Comparison of ENCODE assay signal across 18 cellular contexts in the genomic region with DNA sequence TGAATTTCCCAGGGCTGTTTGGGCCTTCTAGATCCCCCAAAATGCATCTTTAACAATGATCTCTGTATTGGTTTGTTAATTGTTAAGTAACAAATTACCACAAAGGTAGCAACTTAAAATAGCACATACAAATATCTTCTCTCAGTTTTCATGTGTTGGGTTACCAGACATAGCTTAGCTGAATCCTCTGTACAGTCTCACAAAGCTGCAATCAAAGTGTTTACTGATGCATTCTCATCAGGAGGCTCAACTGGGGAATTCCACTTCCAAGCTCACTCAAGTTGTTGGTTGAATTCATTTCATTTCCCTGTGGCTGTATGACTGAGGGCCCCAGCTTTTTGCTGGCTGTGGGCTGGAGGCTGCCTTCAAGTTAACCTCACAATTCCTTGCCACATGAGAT.
DNase-seq lines count a peak whose midpoint lies in the region; ATAC-seq and TF ChIP-seq lines count a peak whose summit lies in the region.
"Had no signal": no experiment of that assay in that cellular context is flagged by ENCODE, and none has a peak within 500 bp of the region (broad histone marks: within the 10 kb centered on the region; RNA-seq: fewer than 3 reads in every experiment).

No MANE protein-coding gene starts in this region.

- H2AFZ ChIP-seq in Karpas-422 (ENCODE audit: low read length) = no peak overlapping the region

- no peak for TF ChIP-seq CTCF in tibial nerve (IDR thresholded peaks at IDR 0.05)

- no peak for DNase-seq in activated CD4-positive, alpha-beta T cell treated with anti-CD3 and anti-CD28 coated beads for 36 hours
- DNase-seq in activated CD4-positive, alpha-beta T cell treated with anti-CD3 and anti-CD28 coated beads, Interleukin-2, amount 50 U/mL, for 48 hours = no peak
- DNase-seq in activated naive CD8-positive, alpha-beta T cell treated with anti-CD3 and anti-CD28 coated beads, Interleukin-2, amount 50 U/mL, for 24 hours = no peak
- peak; percentile 32 for DNase-seq in Karpas-422
- no peak for DNase-seq in effector memory CD8-positive, alpha-beta T cell
- no peak for DNase-seq in tibial nerve (ENCODE audit: low spot score in 2 of 2)
- DNase-seq: CD4-positive, alpha-beta T cell; COR-L47; DMS79; GOT3; NCI-H1417; NCI-H187; NCI-H446; Right ventricle myocardium superior had no signal

- peaks cover 61% of the 10 kb centered on the region for H3K4me1 Mint-ChIP-seq in activated CD4-positive, alpha-beta T cell treated with anti-CD3 and anti-CD28 coated beads for 36 hours
- H3K4me1 Mint-ChIP-seq in activated naive CD8-positive, alpha-beta T cell (ENCODE audit: low read depth) = peaks cover 47% of the 10 kb centered on the region
- H3K4me1 Mint-ChIP-seq in activated naive CD8-positive, alpha-beta T cell treated with anti-CD3 and anti-CD28 coated beads, Interleukin-2, amount 50 U/mL, for 24 hours = peaks cover 54% of the 10 kb centered on the region
- H3K4me1 Mint-ChIP-seq in effector memory CD8-positive, alpha-beta T cell (ENCODE audit: low read depth in 2 of 2) = peaks cover 28 to 46% of the 10 kb centered on the region in 2 donors

- H3K27me3 Mint-ChIP-seq in activated CD4-positive, alpha-beta T cell treated with anti-CD3 and anti-CD28 coated beads for 36 hours = peaks cover 21% of the 10 kb centered on the region
- H3K27me3 Mint-ChIP-seq in activated naive CD8-positive, alpha-beta T cell = peaks cover 2% of the 10 kb centered on the region
- peaks cover 23% of the 10 kb centered on the region for H3K27me3 Mint-ChIP-seq in activated naive CD8-positive, alpha-beta T cell treated with anti-CD3 and anti-CD28 coated beads, Interleukin-2, amount 50 U/mL, for 24 hours
- peaks cover 0 to 17% of the 10 kb centered on the region in 2 donors for H3K27me3 Mint-ChIP-seq in effector memory CD8-positive, alpha-beta T cell

- peaks cover 15% of the 10 kb centered on the region for H3K9me3 Mint-ChIP-seq in activated CD4-positive, alpha-beta T cell treated with anti-CD3 and anti-CD28 coated beads for 36 hours (ENCODE audit: low read depth)
- peaks cover 9% of the 10 kb centered on the region for H3K9me3 Mint-ChIP-seq in activated naive CD8-positive, alpha-beta T cell (ENCODE audit: low read depth)
- H3K9me3 Mint-ChIP-seq in activated naive CD8-positive, alpha-beta T cell treated with anti-CD3 and anti-CD28 coated beads, Interleukin-2, amount 50 U/mL, for 24 hours = peaks cover 22% of the 10 kb centered on the region
- H3K9me3 Mint-ChIP-seq in effector memory CD8-positive, alpha-beta T cell = peaks cover 2 to 11% of the 10 kb centered on the region in 2 donors
- H3K9me3 Mint-ChIP-seq: CD4-positive, alpha-beta T cell had no signal

- no peak for TF ChIP-seq EP300 in tibial nerve (IDR thresholded peaks at IDR 0.05)

- H3K4me3 ChIP-seq in Karpas-422 (ENCODE audit: low read length) (no peak overlapping the region), tibial nerve (no peak overlapping the region)
- H3K4me3 ChIP-seq: BLaER1 had no signal

- no peaks in the 10 kb centered on the region for H3K27me3 ChIP-seq in Karpas-422 (ENCODE audit: low read length)
- H3K27me3 ChIP-seq in tibial nerve = no peaks in the 10 kb centered on the region

- H3K27ac ChIP-seq in Karpas-422 (ENCODE audit: low read length) (no peak overlapping the region), tibial nerve (no peak overlapping the region)
- H3K27ac ChIP-seq: 22Rv1, BLaER1 had no signal

- H3K4me1 ChIP-seq in Karpas-422 (ENCODE audit: low read length) (peaks cover 20% of the 10 kb centered on the region), tibial nerve (peaks cover 0 to 11% (median 7%) of the 10 kb centered on the region in 4 donors)

- no peaks in the 10 kb centered on the region for H3K9me2 ChIP-seq in Karpas-422 (replicated peaks; ENCODE audit: insufficient read depth, low read length)

- H3K9me3 ChIP-seq in Karpas-422 (ENCODE audit: low read length) = no peaks in the 10 kb centered on the region
- H3K9me3 ChIP-seq in tibial nerve = peaks cover 0 to 10% (median 0%) of the 10 kb centered on the region in 4 donors

- CTCF ChIA-PET in activated CD4-positive, alpha-beta T cell treated with anti-CD3 and anti-CD28 coated beads for 36 hours (lab: Charles Lee) = interaction anchor here (0.6 to 1.7 kb wide), 4 partner anchors 10 to 80 kb away, joined by 3 to 5 read pairs (median 4); no protein-coding TSS in a partner anchor

- H3K36me3 ChIP-seq in Karpas-422 (ENCODE audit: insufficient read depth, low read length) (no peaks in the 10 kb centered on the region), tibial nerve (no peaks in the 10 kb centered on the region)
- H3K36me3 ChIP-seq: BLaER1 had no signal

- ATAC-seq in activated CD4-positive, alpha-beta T cell treated with anti-CD3 and anti-CD28 coated beads for 36 hours = peak; percentile 24
- ATAC-seq in activated naive CD8-positive, alpha-beta T cell treated with anti-CD3 and anti-CD28 coated beads, Interleukin-2, amount 50 U/mL, for 24 hours = no peak
- ATAC-seq in effector memory CD8-positive, alpha-beta T cell (replicated peaks) = peak; percentile 26
- no peak for ATAC-seq in HG03039 (IDR thresholded peaks at IDR 0.05; ENCODE audit: unreplicated experiment)

- H3K79me2 ChIP-seq in Karpas-422 (ENCODE audit: low read length) = no peaks in the 10 kb centered on the region

- no peak overlapping the region for H3K4me2 ChIP-seq in Karpas-422 (ENCODE audit: low read depth, low read length, poor library complexity, severe bottlenecking)
- H3K4me2 ChIP-seq: BLaER1 had no signal

- TF ChIP-seq POLR2A in tibial nerve (IDR thresholded peaks at IDR 0.05) = no peak

- H3K27ac Mint-ChIP-seq in activated CD4-positive, alpha-beta T cell treated with anti-CD3 and anti-CD28 coated beads for 36 hours = peak overlapping the region; percentile 13
- H3K27ac Mint-ChIP-seq in activated naive CD8-positive, alpha-beta T cell = peak overlapping the region; percentile 34
- H3K27ac Mint-ChIP-seq in activated naive CD8-positive, alpha-beta T cell treated with anti-CD3 and anti-CD28 coated beads, Interleukin-2, amount 50 U/mL, for 24 hours = no peak overlapping the region
- no peak overlapping the region for H3K27ac Mint-ChIP-seq in effector memory CD8-positive, alpha-beta T cell
- H3K27ac Mint-ChIP-seq: CD4-positive, alpha-beta T cell had no signal

- POLR2A ChIA-PET in activated CD4-positive, alpha-beta T cell treated with anti-CD3 and anti-CD28 coated beads for 36 hours (lab: Charles Lee) = no interaction called here

- H3K9ac ChIP-seq in Karpas-422 (ENCODE audit: low read length) = no peak overlapping the region
- H3K9ac ChIP-seq: BLaER1 had no signal

- H3K4me3 Mint-ChIP-seq in activated CD4-positive, alpha-beta T cell treated with anti-CD3 and anti-CD28 coated beads for 36 hours = no peak overlapping the region
- peak overlapping the region; percentile 7 for H3K4me3 Mint-ChIP-seq in activated naive CD8-positive, alpha-beta T cell
- no peak overlapping the region for H3K4me3 Mint-ChIP-seq in activated naive CD8-positive, alpha-beta T cell treated with anti-CD3 and anti-CD28 coated beads, Interleukin-2, amount 50 U/mL, for 24 hours
- no peak overlapping the region for H3K4me3 Mint-ChIP-seq in effector memory CD8-positive, alpha-beta T cell
- H3K4me3 Mint-ChIP-seq: CD4-positive, alpha-beta T cell had no signal

- intact Hi-C loops in activated CD4-positive, alpha-beta T cell treated with anti-CD3 and anti-CD28 coated beads for 36 hours (cut with DNase I, micrococcal nuclease) = loop anchor here (10.0 kb wide), 2 partner anchors 515 to 935 kb away; no protein-coding TSS in a partner anchor

- H3K36me3 Mint-ChIP-seq in activated CD4-positive, alpha-beta T cell treated with anti-CD3 and anti-CD28 coated beads for 36 hours (ENCODE audit: low read depth) = peaks cover 16% of the 10 kb centered on the region
- H3K36me3 Mint-ChIP-seq in activated naive CD8-positive, alpha-beta T cell = peaks cover 4% of the 10 kb centered on the region
- peaks cover 26% of the 10 kb centered on the region for H3K36me3 Mint-ChIP-seq in activated naive CD8-positive, alpha-beta T cell treated with anti-CD3 and anti-CD28 coated beads, Interleukin-2, amount 50 U/mL, for 24 hours (ENCODE audit: low read depth)
- H3K36me3 Mint-ChIP-seq in effector memory CD8-positive, alpha-beta T cell (ENCODE audit: insufficient read depth) = no peaks in the 10 kb centered on the region

- H4K20me1 ChIP-seq in Karpas-422 (ENCODE audit: insufficient read depth, low read depth, low read length) = no peaks in the 10 kb centered on the region

Comparison
In these comparisons a context has a peak if more than half of its experiments do, and no peak if none do; other contexts are left out.
1. H3K27ac Mint-ChIP-seq: peak in activated CD4-positive, alpha-beta T cell treated with anti-CD3 and anti-CD28 coated beads for 36 hours (single experiment) and activated naive CD8-positive, alpha-beta T cell (single experiment); none in activated naive CD8-positive, alpha-beta T cell treated with anti-CD3 and anti-CD28 coated beads, Interleukin-2, amount 50 U/mL, for 24 hours (single experiment) and effector memory CD8-positive, alpha-beta T cell (0 of 2).
2. ATAC-seq: peak in activated CD4-positive, alpha-beta T cell treated with anti-CD3 and anti-CD28 coated beads for 36 hours (single experiment) and effector memory CD8-positive, alpha-beta T cell (single experiment); none in activated naive CD8-positive, alpha-beta T cell treated with anti-CD3 and anti-CD28 coated beads, Interleukin-2, amount 50 U/mL, for 24 hours (single experiment) and HG03039 (single experiment).